Comparison of ENCODE assay signal across 11 cellular contexts in genomic region chr1:85224734-85225623, GRCh38. TPM values are rescaled to one million over a fixed set of nuclear protein-coding genes. Genes with fewer than 3 reads are reported as not detected.
DNase-seq lines count a peak whose midpoint lies in the region; ATAC-seq, FAIRE-seq and TF ChIP-seq lines count a peak whose summit lies in the region.
"Had no signal": no experiment of that assay in that cellular context is flagged by ENCODE, and none has a peak within 500 bp of the region (broad histone marks: within the 10 kb centered on the region; RNA-seq: fewer than 3 reads in every experiment).

No MANE protein-coding gene starts in this region.

- intact Hi-C loops in adrenal gland (cut with DNase I), result no loop called here

- H3K4me3 ChIP-seq in adrenal gland, result no peak overlapping the region

- H3K27me3 Mint-ChIP-seq in activated T-cell treated with anti-CD3 and anti-CD28 coated beads, Interleukin-2, amount 50 U/mL, for 72 hours (ENCODE audit: low read depth), result peaks cover 8% of the 10 kb centered on the region

- no peaks in the 10 kb centered on the region for H3K4me1 Mint-ChIP-seq in activated T-cell treated with anti-CD3 and anti-CD28 coated beads, Interleukin-2, amount 50 U/mL, for 72 hours (ENCODE audit: low read depth)

- FAIRE-seq in TTC549 (lab: Jason Lieb, UNC), result peak; percentile 78
- no peak for FAIRE-seq in GM19239 (lab: Jason Lieb, UNC)

- peak overlapping the region; percentile 16 for H3K27ac Mint-ChIP-seq in activated T-cell treated with anti-CD3 and anti-CD28 coated beads, Interleukin-2, amount 50 U/mL, for 72 hours

- no peak overlapping the region for H3K27ac ChIP-seq in adrenal gland

- DNase-seq in activated T-cell treated with anti-CD3 and anti-CD28 coated beads, Interleukin-2, amount 50 U/mL, for 72 hours, result no peak
- no peak for DNase-seq in activated T-cell treated with anti-CD3 and anti-CD28 coated beads for 4 hours
- peak; percentile 96 for DNase-seq in islet precursor cell
- DNase-seq in NAMALWA (ENCODE audit: low spot score), result no peak
- no peak for DNase-seq in GM19239 (ENCODE audit: insufficient read length, low spot score)
- DNase-seq in T-helper 9 cell, result no peak
- DNase-seq in adrenal gland, result no peak
- DNase-seq: activated naive CD4-positive, alpha-beta T cell; HCEC 1CT; T-helper 1 cell had no signal

- H3K36me3 ChIP-seq in adrenal gland (replicated peaks in 1 of 2), result no peaks in the 10 kb centered on the region

- WGBS in adrenal gland, 4 donors, result 64 to 79% (median 68%) methylated on average over 2 to 3 of the region's 3 CpGs

- H3K36me3 Mint-ChIP-seq in activated T-cell treated with anti-CD3 and anti-CD28 coated beads, Interleukin-2, amount 50 U/mL, for 72 hours (ENCODE audit: insufficient read depth in 2 of 2), result no peaks in the 10 kb centered on the region

- H3K4me3 Mint-ChIP-seq in activated T-cell treated with anti-CD3 and anti-CD28 coated beads, Interleukin-2, amount 50 U/mL, for 72 hours, result no peak overlapping the region

- no peaks in the 10 kb centered on the region for H3K9me3 Mint-ChIP-seq in activated T-cell treated with anti-CD3 and anti-CD28 coated beads, Interleukin-2, amount 50 U/mL, for 72 hours

- no peaks in the 10 kb centered on the region for H3K27me3 ChIP-seq in adrenal gland

- TF ChIP-seq CTCF in adrenal gland (IDR thresholded peaks at IDR 0.05), result no peak

- no peak for ATAC-seq in activated T-cell treated with anti-CD3 and anti-CD28 coated beads, Interleukin-2, amount 50 U/mL, for 72 hours (replicated peaks in 1 of 2)

- TF ChIP-seq POLR2A in adrenal gland (IDR thresholded peaks at IDR 0.05), result no peak

- H3K4me1 ChIP-seq in adrenal gland (replicated peaks in 1 of 2), result no peaks in the 10 kb centered on the region

- no peaks in the 10 kb centered on the region for H3K9me3 ChIP-seq in adrenal gland (replicated peaks in 1 of 3)

RNA-seq across cellular contexts. Expression of gene SYDE2, which starts 24.2 kb away (rescaled TPM):
- total RNA-seq in activated T-cell treated with anti-CD3 and anti-CD28 coated beads, Interleukin-2, amount 50 U/mL, for 72 hours, result 1 to 10 TPM; 3.4 to 4.3 TPM
- total RNA-seq in adrenal gland, result 1 to 10 TPM; 3.2 to 6.3 (median 4.6) TPM
- polyA plus RNA-seq in adrenal gland, result 1 to 10 TPM in 1 of 3 donors, under 1 TPM in 2; 0.40 to 1.5 (median 0.48) TPM

RNA-seq across cellular contexts. Expression of gene C1orf52, which starts 34.5 kb away (rescaled TPM):
- 10 to 100 TPM; 23.3 to 25.6 TPM for total RNA-seq in activated T-cell treated with anti-CD3 and anti-CD28 coated beads, Interleukin-2, amount 50 U/mL, for 72 hours
- total RNA-seq in adrenal gland, result 10 to 100 TPM in 7 of 8 donors, 1 to 10 TPM in 1; 6.5 to 21.0 (median 17.8) TPM
- 10 to 100 TPM; 18.0 to 29.1 (median 22.8) TPM for polyA plus RNA-seq in adrenal gland

RNA-seq across cellular contexts. Expression of gene BCL10, which starts 51.5 kb away (rescaled TPM):
- 10 to 100 TPM; 23.8 to 30.1 TPM for total RNA-seq in activated T-cell treated with anti-CD3 and anti-CD28 coated beads, Interleukin-2, amount 50 U/mL, for 72 hours
- total RNA-seq in adrenal gland, result 10 to 100 TPM; 12.3 to 29.8 (median 21.9) TPM
- polyA plus RNA-seq in adrenal gland, result 10 to 100 TPM in 1 of 3 donors, 1 to 10 TPM in 2; 5.5 to 17.8 (median 5.6) TPM
